ENCODE assay signal across 1 cellular context in genomic region chr14:105023791-105024480, GRCh38.
A peak's percentile ranks its signal among the peaks of the same experiment; 100 is the strongest.
TF ChIP-seq lines count a peak whose summit lies in the region.

No MANE protein-coding gene starts in this region.

TF ChIP-seq in SK-N-SH, 30 proteins besides CTCF, POLR2A, EP300 and RAD21 (continued from another document):
- TF ChIP-seq PBX3 (IDR thresholded peaks at IDR 0.05), result 0 out of 2 replicates have a peak, but pooled peaks have one; percentile 11
- TF ChIP-seq TAF1 (IDR thresholded peaks at IDR 0.05; ENCODE audit: borderline replicate concordance, low read depth, low read length), result no peak
- TF ChIP-seq RXRA (IDR thresholded peaks at IDR 0.05; ENCODE audit: borderline replicate concordance, low read depth), result 0 out of 2 replicates have a peak, but pooled peaks have one; percentile 48
